ENCODE assay signal across 9 cellular contexts in the genomic region with DNA sequence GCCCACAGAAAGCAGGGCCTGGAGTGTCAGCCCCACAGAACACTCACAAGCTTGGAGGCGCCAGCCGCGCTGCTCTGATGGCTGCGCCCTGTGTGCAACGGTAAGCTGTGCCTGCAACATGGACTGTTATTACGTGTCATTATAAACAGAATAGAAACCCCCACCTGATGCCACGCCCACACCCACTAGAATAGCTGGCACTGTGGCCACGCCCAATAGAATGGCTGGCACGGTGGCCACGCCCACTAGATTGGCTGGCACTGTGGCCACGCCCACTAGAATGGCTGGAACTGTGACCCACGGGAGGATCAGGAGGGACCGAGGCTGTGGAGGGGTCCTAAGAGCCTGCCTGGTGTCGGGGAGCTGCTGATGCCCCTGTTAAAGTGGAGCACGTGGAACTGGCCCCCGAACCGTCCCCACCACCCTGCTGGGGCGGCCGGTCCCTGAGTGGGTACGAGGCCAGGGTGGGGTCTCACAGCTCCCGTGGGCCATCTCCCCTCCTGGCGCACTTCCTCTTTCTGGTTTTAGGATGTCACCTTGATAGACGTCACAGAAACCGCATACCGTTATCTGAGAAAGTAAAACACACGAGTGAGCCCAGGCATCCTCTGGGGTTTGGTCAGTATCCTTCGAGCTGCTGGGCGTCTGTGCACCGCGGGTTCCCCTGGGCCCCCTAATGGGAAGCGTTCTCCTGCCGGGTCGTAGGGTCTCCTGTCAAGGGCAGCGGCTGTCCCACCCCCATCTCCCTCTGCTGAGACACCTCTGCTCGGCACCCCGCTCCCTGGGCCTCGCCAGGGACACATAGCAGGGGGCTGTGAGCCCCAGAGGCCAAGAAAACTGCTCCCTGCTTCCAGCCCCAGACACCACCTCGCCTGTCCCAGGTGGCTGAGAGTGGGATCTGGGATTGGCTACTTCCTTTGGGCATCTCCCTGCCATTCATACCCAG. TPM values are rescaled to one million over a fixed set of nuclear protein-coding genes. Genes with fewer than 3 reads are reported as not detected.
DNase-seq lines count a peak whose midpoint lies in the region; ATAC-seq and TF ChIP-seq lines count a peak whose summit lies in the region.
"Had no signal": no experiment of that assay in that cellular context is flagged by ENCODE, and none has a peak within 500 bp of the region (broad histone marks: within the 10 kb centered on the region; RNA-seq: fewer than 3 reads in every experiment).

No MANE protein-coding gene starts in this region.

- no peak overlapping the region for H3K4me3 ChIP-seq in breast epithelium
- no peak overlapping the region for H3K4me3 ChIP-seq in right cardiac atrium (ENCODE audit: low read length)

- 67% methylated on average over 38 of the region's 38 CpGs for WGBS in right cardiac atrium

- TF ChIP-seq POLR2A in breast epithelium (IDR thresholded peaks at IDR 0.05): no peak

- H3K9me3 Mint-ChIP-seq in MCF 10A (ENCODE audit: unreplicated experiment): no peaks in the 10 kb centered on the region
- no peaks in the 10 kb centered on the region for H3K9me3 Mint-ChIP-seq in T-helper 2 cell treated with Interferon-gamma antibody and Interleukin-4, amounts not matched to agents 5 μg/mL and 100 μg/mL, for 36 hours

- no peak overlapping the region for H3K4me3 Mint-ChIP-seq in MCF 10A (ENCODE audit: unreplicated experiment)
- H3K4me3 Mint-ChIP-seq in T-helper 2 cell treated with Interferon-gamma antibody and Interleukin-4, amounts not matched to agents 5 μg/mL and 100 μg/mL, for 36 hours: peak overlapping the region; percentile 65

- H3K9me3 ChIP-seq in breast epithelium: no peaks in the 10 kb centered on the region
- H3K9me3 ChIP-seq in right cardiac atrium (ENCODE audit: control insufficient read depth, low read length): no peaks in the 10 kb centered on the region

- peak; percentile 67 for ATAC-seq in HG03432 (IDR thresholded peaks at IDR 0.05; ENCODE audit: unreplicated experiment)
- ATAC-seq in stimulated activated naive CD8-positive, alpha-beta T cell treated with anti-CD3 and anti-CD28 coated beads, Interleukin-15, Interleukin-2, amounts not matched to agents 100 U/mL and 50 U/mL, for 24 hours: peak; percentile 75
- ATAC-seq in right cardiac atrium: no peak

- peaks cover 0 to under 1% of the 10 kb centered on the region in 2 donors for H3K4me1 ChIP-seq in breast epithelium
- no peaks in the 10 kb centered on the region for H3K4me1 ChIP-seq in right cardiac atrium (ENCODE audit: control insufficient read depth, insufficient read depth, low read length)

- BruUV-seq in MCF 10A (replicated peaks; lab: Mats Ljungman, UMichigan): no TSS peak

- H3K36me3 ChIP-seq in breast epithelium: no peaks in the 10 kb centered on the region

- H3K27me3 ChIP-seq in breast epithelium (peaks cover 4 to 97% of the 10 kb centered on the region in 2 donors), right cardiac atrium (ENCODE audit: control insufficient read depth, insufficient read depth) (no peaks in the 10 kb centered on the region)

- H3K4me1 Mint-ChIP-seq in MCF 10A (ENCODE audit: insufficient read depth, unreplicated experiment): no peaks in the 10 kb centered on the region
- H3K4me1 Mint-ChIP-seq in T-helper 2 cell treated with Interferon-gamma antibody and Interleukin-4, amounts not matched to agents 5 μg/mL and 100 μg/mL, for 36 hours (ENCODE audit: low read depth): peaks cover 34% of the 10 kb centered on the region

- POLR2A ChIA-PET in MCF 10A (lab: Yijun Ruan, JAX): no interaction called here

- H3K27ac ChIP-seq in breast epithelium: no peak overlapping the region
- no peak overlapping the region for H3K27ac ChIP-seq in right cardiac atrium (ENCODE audit: low read length)

- intact Hi-C loops in MCF 10A (cut with micrococcal nuclease): no loop called here
- intact Hi-C loops in breast epithelium (cut with DNase I; ENCODE audit: low total_unique reads): no loop called here
- intact Hi-C loops in right cardiac atrium (cut with DNase I): no loop called here

- DNase-seq in MCF 10A (ENCODE audit: unreplicated experiment) (peak; percentile 27), breast epithelium (ENCODE audit: low spot score in 2 of 2) (no peak), right cardiac atrium (no peak), DMS79 treated with DMSO at 0.1 percent for 48 hours (lab: John Stamatoyannopoulos, UW) (no peak)
- DNase-seq in T-helper 2 cell treated with Interferon-gamma antibody and Interleukin-4, amounts not matched to agents 5 μg/mL and 100 μg/mL, for 36 hours (ENCODE audit: low spot score): peak; percentile 49
- DNase-seq in central memory CD4-positive, alpha-beta T cell: peak; percentile 88
- peak; percentile 81 for DNase-seq in stimulated activated naive CD8-positive, alpha-beta T cell treated with anti-CD3 and anti-CD28 coated beads, Interleukin-15, Interleukin-2, amounts not matched to agents 100 U/mL and 50 U/mL, for 24 hours

- no peak overlapping the region for H3K27ac Mint-ChIP-seq in MCF 10A (ENCODE audit: low read depth, unreplicated experiment)
- H3K27ac Mint-ChIP-seq in T-helper 2 cell treated with Interferon-gamma antibody and Interleukin-4, amounts not matched to agents 5 μg/mL and 100 μg/mL, for 36 hours: peak overlapping the region; percentile 71

- TF ChIP-seq CTCF in MCF 10A (IDR thresholded peaks at IDR 0.05; ENCODE audit: unreplicated experiment): no peak
- no peak for TF ChIP-seq CTCF in breast epithelium (IDR thresholded peaks at IDR 0.05)

- H3K36me3 Mint-ChIP-seq in MCF 10A (ENCODE audit: insufficient read depth, unreplicated experiment): no peaks in the 10 kb centered on the region
- no peaks in the 10 kb centered on the region for H3K36me3 Mint-ChIP-seq in T-helper 2 cell treated with Interferon-gamma antibody and Interleukin-4, amounts not matched to agents 5 μg/mL and 100 μg/mL, for 36 hours (ENCODE audit: low read depth)

- CTCF ChIA-PET in MCF 10A (lab: Yijun Ruan, JAX): interaction anchor here (0.6 to 1.0 kb wide), 4 partner anchors 14 to 37 kb away, joined by 3 to 5 read pairs (median 3); no protein-coding TSS in a partner anchor

- peaks cover 36% of the 10 kb centered on the region for H3K27me3 Mint-ChIP-seq in MCF 10A (ENCODE audit: insufficient read depth, unreplicated experiment)
- peaks cover 74% of the 10 kb centered on the region for H3K27me3 Mint-ChIP-seq in T-helper 2 cell treated with Interferon-gamma antibody and Interleukin-4, amounts not matched to agents 5 μg/mL and 100 μg/mL, for 36 hours (ENCODE audit: low read depth)

RNA-seq across cellular contexts. Expression of a gene that starts 25.4 kb away (rescaled TPM):
- 0.07 TPM in 1 of 2 replicates, not detected in the other for total RNA-seq in MCF 10A (2022)
- 1 to 10 TPM; 2.2 to 4.9 (median 2.7) TPM for total RNA-seq in breast epithelium
- total RNA-seq in right cardiac atrium: 1 to 10 TPM; 1.5 to 4.8 (median 2.2) TPM
- polyA plus RNA-seq in right cardiac atrium: 3.1 TPM
- total RNA-seq: skeletal muscle tissue had no signal

RNA-seq across cellular contexts. Expression of a gene that starts 28.9 kb away (rescaled TPM):
- total RNA-seq in MCF 10A (2022): not detected in 2 replicates
- total RNA-seq in breast epithelium: not detected
- total RNA-seq in right cardiac atrium: not detected
- not detected for polyA plus RNA-seq in right cardiac atrium
- total RNA-seq: skeletal muscle tissue had no signal

RNA-seq across cellular contexts. Expression of a gene that starts 39.9 kb away (rescaled TPM):
- total RNA-seq in MCF 10A (2022) (31.6 and 36.4 TPM in 2 replicates), breast epithelium (10 to 100 TPM; 30.2 to 36.7 (median 31.8) TPM), right cardiac atrium (10 to 100 TPM; 19.0 to 22.1 (median 20.0) TPM)
- polyA plus RNA-seq in right cardiac atrium: 8.9 TPM

RNA-seq across cellular contexts. Expression of a gene that starts 51.6 kb away (rescaled TPM):
- total RNA-seq in MCF 10A (2022): 36.8 and 40.7 TPM in 2 replicates
- total RNA-seq in breast epithelium: 10 to 100 TPM; 59.8 to 83.1 (median 64.9) TPM
- total RNA-seq in right cardiac atrium: 10 to 100 TPM; 38.1 to 42.5 (median 40.0) TPM
- 23.3 TPM for polyA plus RNA-seq in right cardiac atrium

Comparison
In these comparisons a context has a peak if more than half of its experiments do, and no peak if none do; other contexts are left out.
1. DNase-seq: peak in MCF 10A (single experiment), T-helper 2 cell treated with Interferon-gamma antibody and Interleukin-4, amounts not matched to agents 5 μg/mL and 100 μg/mL, for 36 hours (single experiment), central memory CD4-positive, alpha-beta T cell (single experiment) and stimulated activated naive CD8-positive, alpha-beta T cell treated with anti-CD3 and anti-CD28 coated beads, Interleukin-15, Interleukin-2, amounts not matched to agents 100 U/mL and 50 U/mL, for 24 hours (single experiment); none in breast epithelium (0 of 2), right cardiac atrium (0 of 3) and DMS79 treated with DMSO at 0.1 percent for 48 hours (single experiment).
2. ATAC-seq: peak in HG03432 (single experiment) and stimulated activated naive CD8-positive, alpha-beta T cell treated with anti-CD3 and anti-CD28 coated beads, Interleukin-15, Interleukin-2, amounts not matched to agents 100 U/mL and 50 U/mL, for 24 hours (single experiment); none in right cardiac atrium (0 of 2).